In the genomic region with DNA sequence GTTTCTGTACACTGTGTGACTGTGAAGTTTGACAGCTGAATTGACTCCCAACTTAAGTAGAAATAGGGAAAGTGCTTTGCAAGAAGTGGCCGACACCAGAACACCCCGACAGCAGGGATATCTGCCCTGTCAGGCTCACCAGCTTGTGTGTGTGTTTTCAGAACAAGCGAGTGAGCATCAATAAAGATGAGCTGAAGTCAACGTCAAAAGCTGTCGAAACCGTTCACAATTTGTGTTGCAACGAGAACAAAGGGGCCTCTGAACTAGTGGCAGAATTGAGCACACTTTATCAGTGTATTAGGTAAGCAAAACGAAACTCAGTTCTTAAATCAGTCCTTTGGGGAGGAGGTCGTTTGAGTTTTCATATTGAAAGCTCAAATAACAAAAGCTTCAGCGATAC, we compare ENCODE assay signal across 20 cellular contexts. TPM values are rescaled to one million over a fixed set of nuclear protein-coding genes. Genes with fewer than 3 reads are reported as not detected.
A peak's percentile ranks its signal among the peaks of the same experiment; 100 is the strongest.
DNase-seq lines count a peak whose midpoint lies in the region; ATAC-seq and TF ChIP-seq lines count a peak whose summit lies in the region.
"Had no signal": no experiment of that assay in that cellular context is flagged by ENCODE, and none has a peak within 500 bp of the region (broad histone marks: within the 10 kb centered on the region; RNA-seq: fewer than 3 reads in every experiment).

No MANE protein-coding gene starts in this region.

- ATAC-seq in foreskin keratinocyte: no peak
- ATAC-seq in HG03432 (IDR thresholded peaks at IDR 0.05; ENCODE audit: unreplicated experiment): no peak
- ATAC-seq: effector memory CD8-positive, alpha-beta T cell had no signal

- DNase-seq in coronary artery (ENCODE audit: low spot score) (peak; percentile 22), foreskin keratinocyte (no peak), NCI-H2227 treated with DMSO at 0.1 percent for 48 hours (lab: John Stamatoyannopoulos, UW) (no peak)
- DNase-seq: activated CD4-positive, alpha-beta T cell treated with anti-CD3 and anti-CD28 coated beads, Interleukin-2, amount 10 ng/mL, durations not matched to agents 7 days and 5 days; BE2C; Calu3; central memory CD4-positive, alpha-beta T cell; effector memory CD8-positive, alpha-beta T cell; NCI-H1930; NCI-H510A; PC-9; SK-N-SH; stimulated activated CD4-positive, alpha-beta T cell treated with anti-CD3 and anti-CD28 coated beads, Interleukin-4, amount 100 ng/mL, for 24 hours; stimulated activated CD8-positive, alpha-beta memory T cell treated with anti-CD3 and anti-CD28 coated beads, Interleukin-4, amount 100 ng/mL, for 48 hours had no signal

- peaks cover 36% of the 10 kb centered on the region for H3K36me3 ChIP-seq in KMS-11 (ENCODE audit: insufficient read depth)
- peaks cover 99% of the 10 kb centered on the region for H3K36me3 ChIP-seq in neutrophil

- no peak overlapping the region for H2AFZ ChIP-seq in KMS-11 (ENCODE audit: low read depth)
- H2AFZ ChIP-seq: PC-9 had no signal

- H3K79me2 ChIP-seq in KMS-11 (ENCODE audit: insufficient read depth, low read depth): no peaks in the 10 kb centered on the region; the same call in 1 of the 2 replicates

- H3K4me1 ChIP-seq in KMS-11 (ENCODE audit: low read depth, poor library complexity, severe bottlenecking): peaks cover 45% of the 10 kb centered on the region
- H3K4me1 ChIP-seq in neutrophil (ENCODE audit: control insufficient read depth in 1 of 2, insufficient read depth in 1 of 2, low read depth in 1 of 2, low read length in 1 of 2): no peaks in the 10 kb centered on the region
- no peaks in the 10 kb centered on the region for H3K4me1 ChIP-seq in foreskin keratinocyte
- H3K4me1 ChIP-seq: tibial artery had no signal

- no peak overlapping the region for H3K9ac ChIP-seq in KMS-11
- H3K9ac ChIP-seq: SK-N-SH had no signal

- H3K27ac ChIP-seq in KMS-11: 0 out of 2 replicates have a peak overlapping the region, but pooled peaks have one; percentile 48
- H3K27ac ChIP-seq in coronary artery: no peak overlapping the region
- H3K27ac ChIP-seq in neutrophil: peak overlapping the region; percentile 48
- no peak overlapping the region for H3K27ac ChIP-seq in foreskin keratinocyte
- H3K27ac ChIP-seq: PC-9, tibial artery had no signal

- H3K9me3 ChIP-seq in neutrophil: no peaks in the 10 kb centered on the region
- H3K9me3 ChIP-seq: BE2C, SK-N-SH, tibial artery had no signal

- no peaks in the 10 kb centered on the region; the same call in 1 of the 2 replicates for H4K20me1 ChIP-seq in KMS-11 (ENCODE audit: insufficient read depth)

- peak overlapping the region; percentile 31; the same call in 1 of the 2 replicates for H3K4me2 ChIP-seq in KMS-11
- H3K4me2 ChIP-seq: PC-9, SK-N-SH had no signal

- no peak for TF ChIP-seq CTCF in KMS-11 (conservative IDR thresholded peaks at IDR 0.05; ENCODE audit: low read depth, low read length)
- TF ChIP-seq CTCF in coronary artery (IDR thresholded peaks at IDR 0.05): no peak
- TF ChIP-seq CTCF in neutrophil (IDR thresholded peaks at IDR 0.05): no peak
- TF ChIP-seq CTCF in foreskin keratinocyte (conservative IDR thresholded peaks at IDR 0.05): no peak

- no peaks in the 10 kb centered on the region for H3K27me3 ChIP-seq in KMS-11 (ENCODE audit: insufficient read depth, low read depth)
- H3K27me3 ChIP-seq in neutrophil: no peaks in the 10 kb centered on the region
- no peaks in the 10 kb centered on the region for H3K27me3 ChIP-seq in foreskin keratinocyte
- H3K27me3 ChIP-seq: BE2C, tibial artery had no signal

- H3K4me3 ChIP-seq in KMS-11 (IDR thresholded peaks at IDR 0.05; ENCODE audit: insufficient read depth, low read depth, low read length) (no peak overlapping the region), coronary artery (no peak overlapping the region), neutrophil (ENCODE audit: low read depth in 1 of 2, low read length in 1 of 2) (no peak overlapping the region)
- H3K4me3 ChIP-seq: PC-9, tibial artery had no signal

RNA-seq across cellular contexts. Expression of a gene that starts 10.7 kb away (rescaled TPM):
- 53.7 and 64.4 TPM in 2 replicates for total RNA-seq in foreskin keratinocyte
- 45.9 and 51.7 TPM in 2 replicates for polyA plus RNA-seq in foreskin keratinocyte

RNA-seq across cellular contexts. Expression of a gene that starts 15.3 kb away (rescaled TPM):
- 123 and 140 TPM in 2 replicates for total RNA-seq in foreskin keratinocyte
- 195 and 213 TPM in 2 replicates for polyA plus RNA-seq in foreskin keratinocyte

RNA-seq across cellular contexts. Expression of a gene that starts 27.5 kb away (rescaled TPM):
- total RNA-seq in foreskin keratinocyte: not detected in 2 replicates
- not detected in 2 replicates for polyA plus RNA-seq in foreskin keratinocyte
- total RNA-seq: activated CD4-positive, alpha-beta T cell treated with anti-CD3 and anti-CD28 coated beads, Interleukin-2, amount 10 ng/mL, durations not matched to agents 7 days and 5 days; Calu3; left colon; osteocyte had no signal
- polyA plus RNA-seq: SK-N-SH had no signal

RNA-seq across cellular contexts. Expression of a gene that starts 40.4 kb away (rescaled TPM):
- total RNA-seq in foreskin keratinocyte: 57.0 and 58.0 TPM in 2 replicates
- polyA plus RNA-seq in foreskin keratinocyte: 89.9 and 91.1 TPM in 2 replicates

RNA-seq across cellular contexts. Expression of a gene that starts 50.9 kb away (rescaled TPM):
- total RNA-seq in foreskin keratinocyte: 83.8 and 90.7 TPM in 2 replicates
- 39.6 and 49.8 TPM in 2 replicates for polyA plus RNA-seq in foreskin keratinocyte

Comparison
In these comparisons a context has a peak if more than half of its experiments do, and no peak if none do; other contexts are left out.
1. H3K27ac ChIP-seq: peak in KMS-11 (single experiment) and neutrophil (single experiment); none in coronary artery (0 of 2) and foreskin keratinocyte (single experiment).